In the genomic region with DNA sequence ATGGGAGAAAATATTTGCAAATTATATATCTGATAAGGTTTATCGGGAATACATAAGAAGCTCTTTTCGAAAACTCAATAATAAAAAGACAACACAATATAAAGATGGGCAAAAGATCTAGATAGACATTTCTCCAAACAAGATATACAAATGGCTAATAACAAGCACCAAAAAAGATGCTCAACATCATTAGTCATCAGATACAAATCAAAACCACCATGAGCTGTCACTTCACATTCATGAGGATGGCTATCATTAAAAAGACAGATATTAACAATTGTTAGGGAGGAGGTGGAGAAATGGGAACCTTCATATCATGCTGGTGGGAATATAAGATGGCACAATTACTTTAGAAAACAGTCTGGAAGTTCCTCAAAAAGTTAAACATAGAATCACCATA, we compare ENCODE assay signal across 19 cellular contexts. TPM values are rescaled to one million over a fixed set of nuclear protein-coding genes. Genes with fewer than 3 reads are reported as not detected.
DNase-seq lines count a peak whose midpoint lies in the region; ATAC-seq, FAIRE-seq and TF ChIP-seq lines count a peak whose summit lies in the region.
"Had no signal": no experiment of that assay in that cellular context is flagged by ENCODE, and none has a peak within 500 bp of the region (broad histone marks: within the 10 kb centered on the region; RNA-seq: fewer than 3 reads in every experiment).

No MANE protein-coding gene starts in this region.

- CTCF ChIA-PET in SK-N-SH (lab: Yijun Ruan, JAX) = interaction anchor here (0.7 to 13.0 kb wide), 13 partner anchors 9 to 397 kb away, joined by 3 to 107 read pairs (median 4); a partner anchor contains a TSS
- CTCF ChIA-PET in endothelial cell of umbilical vein (lab: Charles Lee) = interaction anchor here (0.7 to 2.7 kb wide), 6 partner anchors 15 to 191 kb away, joined by 3 to 10 read pairs (median 4); no protein-coding TSS in a partner anchor
- CTCF ChIA-PET in OCI-LY7 (lab: Charles Lee; ENCODE audit: unreplicated experiment) = no interaction called here

- H3K4me3 ChIP-seq in SK-N-SH (ENCODE audit: low read depth in 2 of 2, low read length in 1 of 2) = no peak overlapping the region
- no peak overlapping the region for H3K4me3 ChIP-seq in endothelial cell of umbilical vein (replicated peaks in 1 of 3; ENCODE audit: insufficient read depth in 1 of 3, low read depth in 1 of 3, low read length in 3 of 3)
- no peak overlapping the region for H3K4me3 ChIP-seq in OCI-LY7 (ENCODE audit: low read depth, low read length, poor library complexity, severe bottlenecking)
- H3K4me3 ChIP-seq: GM12878, GM23248 had no signal

- H3K4me2 ChIP-seq in SK-N-SH (no peak overlapping the region), endothelial cell of umbilical vein (ENCODE audit: insufficient read depth, low read length) (no peak overlapping the region), OCI-LY7 (ENCODE audit: low read length) (no peak overlapping the region)

- TF ChIP-seq CTCF in SK-N-SH (IDR thresholded peaks at IDR 0.05) (no peak), endothelial cell of umbilical vein (IDR thresholded peaks at IDR 0.05; ENCODE audit: extremely low read depth in 1 of 2, insufficient read depth in 1 of 2, low read depth in 1 of 2, low read length in 2 of 2) (no peak), OCI-LY7 (conservative IDR thresholded peaks at IDR 0.05; ENCODE audit: low read length) (no peak)

- dilution Hi-C loops in endothelial cell of umbilical vein (cut with MboI; ENCODE audit: extremely low pct_ligation_motif_present, low sequenced_read_pairs) = no loop called here

- peaks cover 6% of the 10 kb centered on the region for H3F3A ChIP-seq in SK-N-SH (replicated peaks; ENCODE audit: insufficient read depth)

- WGBS in SK-N-SH (ENCODE audit: low lambda C conversion rate) = 77% methylated on average over 2 of the region's 2 CpGs

- intact Hi-C loops in endothelial cell of umbilical vein (cut with micrococcal nuclease) (no loop called here), OCI-LY7 (cut with micrococcal nuclease; ENCODE audit: unreplicated experiment) (no loop called here)

- no peaks in the 10 kb centered on the region for H3K27me3 ChIP-seq in SK-N-SH (ENCODE audit: insufficient read depth)
- no peaks in the 10 kb centered on the region for H3K27me3 ChIP-seq in endothelial cell of umbilical vein (ENCODE audit: control insufficient read depth in 2 of 2, insufficient read depth in 2 of 2, low read length in 2 of 2)

- H3K9me2 ChIP-seq in SK-N-SH (no peaks in the 10 kb centered on the region), OCI-LY7 (ENCODE audit: insufficient read depth, low read length) (no peaks in the 10 kb centered on the region)

- H3K79me2 ChIP-seq in SK-N-SH (ENCODE audit: insufficient read depth) = no peaks in the 10 kb centered on the region
- no peaks in the 10 kb centered on the region for H3K79me2 ChIP-seq in endothelial cell of umbilical vein (ENCODE audit: control insufficient read depth, insufficient read depth, low read length)
- H3K79me2 ChIP-seq in OCI-LY7 (ENCODE audit: insufficient read depth, low read depth, low read length) = no peaks in the 10 kb centered on the region

- H2AFZ ChIP-seq in SK-N-SH (ENCODE audit: low read depth) (no peak overlapping the region), endothelial cell of umbilical vein (ENCODE audit: low read depth, low read length) (no peak overlapping the region), OCI-LY7 (ENCODE audit: low read length) (no peak overlapping the region)
- H2AFZ ChIP-seq: GM23248 had no signal

- H3K4me1 ChIP-seq in SK-N-SH (ENCODE audit: control insufficient read depth in 1 of 2, insufficient read depth in 2 of 2, low read depth in 1 of 2, low read length in 1 of 2) = peaks cover 13 to 24% of the 10 kb centered on the region in 2 experiments; a peak in 2 of 4 replicates
- peaks cover 24% of the 10 kb centered on the region for H3K4me1 ChIP-seq in endothelial cell of umbilical vein (ENCODE audit: control insufficient read depth, extremely low read depth, insufficient read depth, low read length)
- no peaks in the 10 kb centered on the region for H3K4me1 ChIP-seq in OCI-LY7 (ENCODE audit: insufficient read depth, low read length, poor library complexity, severe bottlenecking)

- TF ChIP-seq EP300 in SK-N-SH (IDR thresholded peaks at IDR 0.05; ENCODE audit: borderline replicate concordance in 1 of 2, low read depth in 1 of 2, low read length in 1 of 2) = no peak; a peak in 1 of 4 replicates

- BruUV-seq in endothelial cell of umbilical vein (replicated peaks; lab: Mats Ljungman, UMichigan) (no TSS peak), OCI-LY7 (replicated peaks; lab: Mats Ljungman, UMichigan) (no TSS peak)

- H4K20me1 ChIP-seq in SK-N-SH (ENCODE audit: insufficient read depth) (no peaks in the 10 kb centered on the region), endothelial cell of umbilical vein (replicated peaks; ENCODE audit: control insufficient read depth, extremely low read depth, insufficient read depth, low read length) (no peaks in the 10 kb centered on the region), OCI-LY7 (ENCODE audit: insufficient read depth, low read length) (no peaks in the 10 kb centered on the region; the same call in 1 of the 2 replicates)

- no peaks in the 10 kb centered on the region for H3K9me1 ChIP-seq in endothelial cell of umbilical vein (replicated peaks; ENCODE audit: control insufficient read depth, extremely low read depth, insufficient read depth, low read length)

- TF ChIP-seq POLR2A in endothelial cell of umbilical vein (IDR thresholded peaks at IDR 0.05; ENCODE audit: low read depth, low read length) = no peak

- no peak for FAIRE-seq in endothelial cell of umbilical vein (lab: Jason Lieb, UNC)
- FAIRE-seq: GM12878, H1 had no signal

- no peak for TF ChIP-seq RAD21 in SK-N-SH (IDR thresholded peaks at IDR 0.05; ENCODE audit: low read length)

- POLR2A ChIA-PET in SK-N-SH (lab: Yijun Ruan, JAX) = interaction anchor here (1.0 to 2.9 kb wide), 2 partner anchors 80 to 156 kb away, joined by 3 to 11 read pairs; a partner anchor contains a TSS
- POLR2A ChIA-PET in endothelial cell of umbilical vein (lab: Charles Lee) = interaction anchor here (1.8 to 4.5 kb wide), 2 partner anchors 15 to 155 kb away, joined by 6 to 29 read pairs; a partner anchor contains a TSS
- POLR2A ChIA-PET in OCI-LY7 (lab: Charles Lee) = interaction anchor here (1.0 kb wide), 1 partner anchor 40 kb away, joined by 4 read pairs; no protein-coding TSS in a partner anchor

- ATAC-seq in GM19035 (IDR thresholded peaks at IDR 0.05; ENCODE audit: unreplicated experiment) = no peak
- ATAC-seq: GM12878, HCT116 had no signal

- no peak overlapping the region for H3K27ac ChIP-seq in SK-N-SH (ENCODE audit: low read depth in 2 of 2, low read length in 1 of 2)
- no peak overlapping the region for H3K27ac ChIP-seq in endothelial cell of umbilical vein (ENCODE audit: insufficient read depth, low read depth, low read length)
- H3K27ac ChIP-seq in OCI-LY7 (ENCODE audit: low read depth, low read length, poor library complexity, severe bottlenecking) = no peak overlapping the region
- H3K27ac ChIP-seq: GM23248 had no signal

- no peak overlapping the region for H3K9ac ChIP-seq in SK-N-SH
- no peak overlapping the region for H3K9ac ChIP-seq in endothelial cell of umbilical vein (replicated peaks; ENCODE audit: extremely low read depth, insufficient read depth, low read length)
- H3K9ac ChIP-seq: GM23248 had no signal

- no peaks in the 10 kb centered on the region for H3K9me3 ChIP-seq in SK-N-SH
- no peaks in the 10 kb centered on the region for H3K9me3 ChIP-seq in endothelial cell of umbilical vein (replicated peaks; ENCODE audit: control insufficient read depth, insufficient read depth, low read length)
- H3K9me3 ChIP-seq in OCI-LY7 (ENCODE audit: low read length) = peaks cover 5% of the 10 kb centered on the region

- DNase-seq in HCEC 1CT (peak; percentile 8), SK-N-SH (no peak), endothelial cell of umbilical vein (ENCODE audit: low read depth, low spot score) (no peak), OCI-LY7 (ENCODE audit: low spot score) (no peak), GM19240 (ENCODE audit: insufficient read length, low spot score) (no peak), NCI-H748 treated with DMSO at 0.1 percent for 48 hours (lab: John Stamatoyannopoulos, UW) (no peak)
- DNase-seq: C1 segment of cervical spinal cord; Calu3; CD4-positive, alpha-beta memory T cell; COR-L47; DMS53; DMS79 treated with DMSO at 0.1 percent for 48 hours; GDM1; GM23248; H7 had no signal

- H3K36me3 ChIP-seq in SK-N-SH (replicated peaks in 1 of 2; ENCODE audit: control insufficient read depth in 1 of 2, insufficient read depth in 2 of 2, low read length in 1 of 2) = peaks cover 0 to 3% of the 10 kb centered on the region in 2 experiments
- no peaks in the 10 kb centered on the region for H3K36me3 ChIP-seq in endothelial cell of umbilical vein (ENCODE audit: control insufficient read depth in 2 of 2, extremely low read depth in 1 of 2, insufficient read depth in 2 of 2, low read length in 2 of 2)
- H3K36me3 ChIP-seq in OCI-LY7 (ENCODE audit: insufficient read depth, low read length) = no peaks in the 10 kb centered on the region

TF ChIP-seq in endothelial cell of umbilical vein, 7 proteins besides CTCF, POLR2A, EP300 and RAD21:
- TF ChIP-seq FOS (IDR thresholded peaks at IDR 0.05; ENCODE audit: borderline replicate concordance, insufficient read depth, low read length) = peak; percentile 4
- TF ChIP-seq MYC (IDR thresholded peaks at IDR 0.05; ENCODE audit: low read depth, low read length) = no peak
- TF ChIP-seq GATA2 (IDR thresholded peaks at IDR 0.05; ENCODE audit: insufficient read depth, insufficient read length, low read depth, low read length) = peak; percentile 16

RNA-seq across cellular contexts. Expression of a gene that starts 48.1 kb away (rescaled TPM):
- 18.7 and 20.1 TPM in 2 replicates for polyA plus RNA-seq in SK-N-SH (2012; rRNA removed)
- 9.8 and 14.2 TPM in 2 replicates for polyA plus RNA-seq in SK-N-SH (2012; cell fraction: cytosol; rRNA removed)
- 47.9 and 49.4 TPM in 2 replicates for polyA plus RNA-seq in SK-N-SH (2012; cell fraction: nucleus; rRNA removed)
- 27.8 and 33.1 TPM in 2 replicates for total RNA-seq in endothelial cell of umbilical vein
- 27.4 and 36.3 TPM in 2 replicates for polyA plus RNA-seq in endothelial cell of umbilical vein
- 17.0 and 22.6 TPM in 2 replicates for polyA plus RNA-seq in endothelial cell of umbilical vein (2011; cell fraction: cytosol; rRNA removed)
- polyA plus RNA-seq in endothelial cell of umbilical vein (2011; cell fraction: nucleus; rRNA removed) = 42.4 and 48.5 TPM in 2 replicates
- polyA plus RNA-seq in endothelial cell of umbilical vein (2012) = 19.9 and 37.4 TPM in 2 replicates
- 22.4 and 24.7 TPM in 2 replicates for polyA minus RNA-seq in endothelial cell of umbilical vein
- polyA minus RNA-seq in endothelial cell of umbilical vein (2011; cell fraction: cytosol; rRNA and poly(A)+ RNA removed) = 7.2 TPM
- 26.3 and 35.3 TPM in 2 replicates for polyA minus RNA-seq in endothelial cell of umbilical vein (2011; cell fraction: nucleus; rRNA and poly(A)+ RNA removed)
- 9.5 and 10.6 TPM in 2 replicates for total RNA-seq in OCI-LY7 (2014; rRNA removed; shearing (Covaris generic))
- 15.0 and 15.2 TPM in 2 replicates for total RNA-seq in OCI-LY7 (2022)
